12 cellular contexts compared by ENCODE assay signal in the genomic region with DNA sequence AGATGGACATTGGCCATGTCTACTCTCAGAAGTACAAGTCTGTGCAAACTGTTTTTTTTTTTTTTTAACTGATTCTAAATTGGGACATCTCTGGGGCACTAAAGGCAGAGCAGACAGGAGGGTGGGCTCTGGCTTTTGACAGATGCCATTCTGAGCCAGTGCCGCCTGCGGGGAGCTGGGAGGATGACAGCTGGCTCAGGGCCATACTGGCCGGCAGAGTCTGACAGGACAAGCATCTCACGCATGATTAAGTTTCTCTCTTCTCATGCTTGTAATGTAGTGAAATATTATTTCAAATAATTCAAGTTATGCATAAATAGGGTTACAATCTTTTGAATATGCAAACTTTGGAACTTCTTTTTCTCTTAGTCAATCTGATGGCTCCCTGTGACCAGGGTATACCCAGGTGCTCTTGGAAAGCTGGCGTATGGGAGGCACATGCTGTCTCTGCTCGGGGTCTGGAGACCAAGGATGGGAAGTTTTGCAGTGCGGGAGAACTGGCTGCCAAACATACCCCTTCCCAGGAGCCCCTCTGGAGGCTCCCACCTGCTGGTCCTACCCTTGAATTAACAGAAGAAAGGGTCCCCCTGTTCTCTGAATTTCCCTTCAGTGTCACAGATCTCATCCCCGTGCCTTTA. TPM values are rescaled to one million over a fixed set of nuclear protein-coding genes. Genes with fewer than 3 reads are reported as not detected.
DNase-seq lines count a peak whose midpoint lies in the region; ATAC-seq and TF ChIP-seq lines count a peak whose summit lies in the region.
"Had no signal": no experiment of that assay in that cellular context is flagged by ENCODE, and none has a peak within 500 bp of the region (broad histone marks: within the 10 kb centered on the region; RNA-seq: fewer than 3 reads in every experiment).

No MANE protein-coding gene starts in this region.

- H3K36me3 ChIP-seq in gastroesophageal sphincter: peaks cover 0 to 37% of the 10 kb centered on the region in 2 donors

- 21 to 29% methylated on average over 6 to 8 of the region's 8 CpGs for WGBS in gastroesophageal sphincter (ENCODE audit: low coverage in 1 of 2), 2 donors

- TF ChIP-seq POLR2A in gastroesophageal sphincter (IDR thresholded peaks at IDR 0.05): no peak

- H3K27ac ChIP-seq in VCaP (peak overlapping the region; percentile 37), gastroesophageal sphincter (no peak overlapping the region)

- DNase-seq in AG08395 (ENCODE audit: low spot score) (peak; percentile 31), GM12864 (ENCODE audit: low read depth) (no peak), hepatic stellate cell (ENCODE audit: low spot score) (peak; percentile 60), T-helper 1 cell (no peak), inferior parietal cortex (ENCODE audit: extremely low spot score) (no peak), mucosa of gallbladder (ENCODE audit: low spot score) (no peak)
- DNase-seq: islet precursor cell; SIG-M5; stimulated activated naive CD8-positive, alpha-beta T cell treated with anti-CD3 and anti-CD28 coated beads, Interleukin-15, Interleukin-2, amounts not matched to agents 100 U/mL and 50 U/mL, for 24 hours had no signal

- no peak overlapping the region for H3K4me3 ChIP-seq in GM12864 (ENCODE audit: low read depth, low read length)
- no peak overlapping the region for H3K4me3 ChIP-seq in gastroesophageal sphincter
- H3K4me3 ChIP-seq: skin epidermis had no signal

- ATAC-seq in gastroesophageal sphincter: no peak
- ATAC-seq: stimulated activated naive CD8-positive, alpha-beta T cell treated with anti-CD3 and anti-CD28 coated beads, Interleukin-15, Interleukin-2, amounts not matched to agents 100 U/mL and 50 U/mL, for 24 hours had no signal

- H3K4me1 ChIP-seq in gastroesophageal sphincter: peaks cover 0 to 26% (median 6%) of the 10 kb centered on the region in 3 donors

- peak; percentile 20 for TF ChIP-seq CTCF in GM12864 (IDR thresholded peaks at IDR 0.05; ENCODE audit: low read depth, low read length, missing control alignments)
- no peak; the same call in 1 of the 2 replicates for TF ChIP-seq CTCF in VCaP (conservative IDR thresholded peaks at IDR 0.05)
- TF ChIP-seq CTCF in gastroesophageal sphincter (IDR thresholded peaks at IDR 0.05): no peak

- TF ChIP-seq EP300 in gastroesophageal sphincter (IDR thresholded peaks at IDR 0.05): no peak

- H3K9me3 ChIP-seq in gastroesophageal sphincter: no peaks in the 10 kb centered on the region

- H3K27me3 ChIP-seq in gastroesophageal sphincter: no peaks in the 10 kb centered on the region

RNA-seq across cellular contexts. Expression of gene CDCA4, which starts 7.6 kb away (rescaled TPM):
- total RNA-seq in gastroesophageal sphincter: 1 to 10 TPM; 5.8 to 7.8 (median 6.2) TPM
- 5.4 TPM for total RNA-seq in mucosa of gallbladder

RNA-seq across cellular contexts. Expression of gene CLBA1, which starts 27.7 kb away (rescaled TPM):
- total RNA-seq in gastroesophageal sphincter (1 to 10 TPM; 2.4 to 8.8 (median 5.8) TPM), mucosa of gallbladder (17.3 TPM)

RNA-seq across cellular contexts. Expression of gene AHNAK2, which starts 35.1 kb away (rescaled TPM):
- 100 to 1,000 TPM; 105 to 529 (median 239) TPM for total RNA-seq in gastroesophageal sphincter
- total RNA-seq in mucosa of gallbladder: 16.0 TPM

RNA-seq across cellular contexts. Expression of gene GPR132, which starts 52.0 kb away (rescaled TPM):
- total RNA-seq in gastroesophageal sphincter (1 to 10 TPM; 1.0 to 3.2 (median 2.1) TPM), mucosa of gallbladder (3.7 TPM)

Comparison
In these comparisons a context has a peak if more than half of its experiments do, and no peak if none do; other contexts are left out.
1. DNase-seq: peak in AG08395 (single experiment) and hepatic stellate cell (single experiment); none in GM12864 (single experiment), T-helper 1 cell (0 of 5), inferior parietal cortex (single experiment) and mucosa of gallbladder (single experiment).